1 cellular context compared by ENCODE assay signal in genomic region chr2:219125225-219125885, GRCh38.
TF ChIP-seq lines count a peak whose summit lies in the region.

No MANE protein-coding gene starts in this region.

TF ChIP-seq in H1, 55 proteins besides CTCF, POLR2A, EP300 and RAD21:
- TF ChIP-seq ASH2L (IDR thresholded peaks at IDR 0.05; ENCODE audit: low read length) (no peak), SP2 (IDR thresholded peaks at IDR 0.05; ENCODE audit: low read length) (no peak), ATF3 (IDR thresholded peaks at IDR 0.05; ENCODE audit: insufficient read depth, low read depth, low read length) (no peak), CEBPB (IDR thresholded peaks at IDR 0.05; ENCODE audit: low read depth, low read length) (peak; percentile 66), NANOG (IDR thresholded peaks at IDR 0.05; ENCODE audit: insufficient read depth, low read depth, low read length, poor library complexity, severe bottlenecking) (no peak), SIRT6 (IDR thresholded peaks at IDR 0.05; ENCODE audit: low read length) (no peak)
